In genomic region chr6:129628101-129628815, GRCh38 we compare ENCODE assay signal across 22 cellular contexts.
DNase-seq lines count a peak whose midpoint lies in the region; ATAC-seq and TF ChIP-seq lines count a peak whose summit lies in the region.
"Had no signal": no experiment of that assay in that cellular context is flagged by ENCODE, and none has a peak within 500 bp of the region (broad histone marks: within the 10 kb centered on the region; RNA-seq: fewer than 3 reads in every experiment).

No MANE protein-coding gene starts in this region.

- intact Hi-C loops in HCT116 (cut with micrococcal nuclease) = no loop called here
- intact Hi-C loops in tibial artery (cut with DNase I; ENCODE audit: low total_unique reads) = no loop called here

- H3K9ac ChIP-seq in HCT116 (ENCODE audit: low read length) = no peak overlapping the region

- RAD21 ChIA-PET in HCT116 (lab: Charles Lee; ENCODE audit: low non-redundant PET in 1 of 2, low total read pairs in 2 of 2, uncharacterized antibody in 2 of 2, unreplicated experiment in 2 of 2) = interaction anchor here in 1 of 2 experiments (0.7 kb wide), 1 partner anchor 8 kb away, joined by 3 read pairs; no protein-coding TSS in a partner anchor

- TF ChIP-seq POLR2A in HCT116 (IDR thresholded peaks at IDR 0.05; ENCODE audit: borderline replicate concordance, extremely low read depth, insufficient read depth, insufficient read length) = no peak

- H4K20me1 ChIP-seq in HCT116 (ENCODE audit: insufficient read depth) = no peaks in the 10 kb centered on the region

- H3K4me3 ChIP-seq in HCT116 (replicated peaks in 1 of 2; ENCODE audit: low read depth in 1 of 2, low read length in 2 of 2) (no peak overlapping the region), tibial artery (no peak overlapping the region)
- H3K4me3 ChIP-seq: Peyer's patch, SK-N-MC had no signal

- no peaks in the 10 kb centered on the region for H3K79me2 ChIP-seq in HCT116 (ENCODE audit: insufficient read depth, low read length)

- CTCF ChIA-PET in HCT116 (lab: Charles Lee) = no interaction called here

- H3K9me3 ChIP-seq in HCT116 (ENCODE audit: control insufficient read depth in 1 of 2, insufficient read depth in 1 of 2, low read depth in 1 of 2, low read length in 2 of 2) (no peaks in the 10 kb centered on the region), tibial artery (no peaks in the 10 kb centered on the region)
- H3K9me3 ChIP-seq: Peyer's patch had no signal

- no peak overlapping the region; the same call in 1 of the 2 replicates for H3K27ac ChIP-seq in HCT116 (ENCODE audit: low read depth, low read length)
- peak overlapping the region; percentile 44 for H3K27ac ChIP-seq in angular gyrus (ENCODE audit: low read depth, low read length)
- H3K27ac ChIP-seq in epithelial cell of prostate = peak overlapping the region; percentile 7
- H3K27ac ChIP-seq in tibial artery = peak overlapping the region in 1 of 2 donors; percentile 7
- H3K27ac ChIP-seq: Peyer's patch, SK-N-MC had no signal

- no peaks in the 10 kb centered on the region for H3K9me2 ChIP-seq in HCT116 (ENCODE audit: insufficient read depth)

- H3K4me1 ChIP-seq in HCT116 (ENCODE audit: control insufficient read depth in 1 of 2, insufficient read depth in 2 of 2, low read length in 2 of 2) (no peaks in the 10 kb centered on the region), tibial artery (peaks cover 0 to 7% (median 0%) of the 10 kb centered on the region in 4 donors)
- H3K4me1 ChIP-seq: Peyer's patch had no signal

- no TSS peak for BruUV-seq in HCT116 (replicated peaks; lab: Mats Ljungman, UMichigan)

- peaks cover 0 to 23% of the 10 kb centered on the region in 2 experiments; a peak in 3 of 4 replicates for H3K36me3 ChIP-seq in HCT116 (ENCODE audit: control insufficient read depth in 1 of 2, insufficient read depth in 2 of 2, low read length in 2 of 2)
- H3K36me3 ChIP-seq in tibial artery = no peaks in the 10 kb centered on the region

- TF ChIP-seq RAD21 in HCT116 (IDR thresholded peaks at IDR 0.05; ENCODE audit: low read depth) = no peak

- DNase-seq in HCT116 (ENCODE audit: low read depth, low spot score) (no peak), epithelial cell of prostate (ENCODE audit: low read depth, low spot score) (no peak), putamen (ENCODE audit: low spot score) (peak; percentile 5), NCI-H1417 treated with DMSO at 0.1 percent for 48 hours (lab: John Stamatoyannopoulos, UW) (no peak), tibial artery (no peak)
- no peak for DNase-seq in activated naive CD4-positive, alpha-beta T cell (lab: John Stamatoyannopoulos, UW)
- no peak for DNase-seq in activated CD8-positive, alpha-beta memory T cell treated with anti-CD3 and anti-CD28 coated beads, Interleukin-2, amount 50 U/mL, for 4 hours
- DNase-seq: Calu3, DND-41, NCI-H1048, NCI-H1417, NCI-H1694 treated with DMSO at 0.1 percent for 48 hours, NCI-H2081, NCI-H2171, NCI-H226, NCI-H510A, NCI-H69, OCI-M1, Peyer's patch, SIG-M5 had no signal

- no peaks in the 10 kb centered on the region for H3K27me3 ChIP-seq in HCT116 (ENCODE audit: insufficient read depth, low read length)
- H3K27me3 ChIP-seq in tibial artery = no peaks in the 10 kb centered on the region
- H3K27me3 ChIP-seq: Peyer's patch had no signal

- H3K4me2 ChIP-seq in HCT116 (ENCODE audit: low read length) = no peak overlapping the region

- ATAC-seq in HCT116 = no peak

- H2AFZ ChIP-seq in HCT116 (ENCODE audit: low read depth, low read length, poor library complexity, severe bottlenecking) = no peak overlapping the region

- POLR2A ChIA-PET in HCT116 (lab: Charles Lee) = no interaction called here

- no peak for TF ChIP-seq CTCF in HCT116 (IDR thresholded peaks at IDR 0.05 in 2 of 3, conservative IDR thresholded peaks at IDR 0.05 in 1 of 3; ENCODE audit: borderline replicate concordance in 1 of 3, insufficient read depth in 1 of 3, low read depth in 2 of 3, low read length in 2 of 3)
- no peak for TF ChIP-seq CTCF in tibial artery (IDR thresholded peaks at IDR 0.05)

TF ChIP-seq in HCT116, 20 proteins besides CTCF, POLR2A, EP300 and RAD21:
- TF ChIP-seq CEBPB (IDR thresholded peaks at IDR 0.05; ENCODE audit: low read depth) (peak; percentile 19; the same call in 1 of the 2 replicates), MAX (IDR thresholded peaks at IDR 0.05) (no peak)
